Comparison of ENCODE assay signal across 23 cellular contexts in the genomic region with DNA sequence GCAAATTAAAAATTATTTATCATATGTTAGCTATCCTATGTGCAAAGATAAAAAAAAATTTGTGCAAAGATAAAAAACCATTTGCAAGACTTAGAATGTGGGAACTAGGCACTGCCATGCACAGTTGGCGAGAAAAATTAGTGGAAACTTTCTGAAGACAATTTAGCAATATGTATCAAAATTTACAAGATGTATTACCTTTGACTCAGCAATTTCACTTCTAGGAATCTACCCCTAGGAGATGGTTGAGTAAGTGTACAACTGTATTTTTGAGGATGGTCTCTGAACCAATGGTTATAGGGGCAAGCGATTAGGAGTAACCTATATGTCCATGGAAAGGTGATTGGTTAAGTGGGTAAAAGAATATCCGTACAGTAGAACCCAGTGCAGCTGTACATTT.
"Had no signal": no experiment of that assay in that cellular context is flagged by ENCODE, and none has a peak within 500 bp of the region (broad histone marks: within the 10 kb centered on the region; RNA-seq: fewer than 3 reads in every experiment).

No MANE protein-coding gene starts in this region.

- H3K36me3 Mint-ChIP-seq: memory B cell; natural killer cell; stimulated activated effector memory CD8-positive, alpha-beta T cell treated with anti-CD3 and anti-CD28 coated beads, Interleukin-12 subunit alpha, Interleukin-12 subunit beta, amount 100 ng/mL, for 72 hours had no signal

- H2AFZ ChIP-seq: hepatocyte had no signal

- H3K4me3 Mint-ChIP-seq: effector memory CD8-positive, alpha-beta T cell; memory B cell; natural killer cell; neural crest cell; stimulated activated effector memory CD8-positive, alpha-beta T cell treated with anti-CD3 and anti-CD28 coated beads, Interleukin-12 subunit alpha, Interleukin-12 subunit beta, amount 100 ng/mL, for 72 hours had no signal

- H3K27ac Mint-ChIP-seq: effector memory CD8-positive, alpha-beta T cell; memory B cell; natural killer cell; stimulated activated effector memory CD8-positive, alpha-beta T cell treated with anti-CD3 and anti-CD28 coated beads, Interleukin-12 subunit alpha, Interleukin-12 subunit beta, amount 100 ng/mL, for 72 hours had no signal

- H3K4me1 Mint-ChIP-seq: memory B cell, natural killer cell had no signal

- H3K4me3 ChIP-seq: hepatocyte, lung, ovary, psoas muscle, sigmoid colon, stomach, thyroid gland, vagina had no signal

- DNase-seq: cortex of kidney; effector memory CD8-positive, alpha-beta T cell; head of caudate nucleus; kidney; natural killer cell; ovary; posterior cingulate gyrus; psoas muscle; right cardiac atrium; sigmoid colon; stimulated activated CD4-positive, alpha-beta T cell treated with anti-CD3 and anti-CD28 coated beads, Interleukin-2, amount 100 ng/mL, for 24 hours; stimulated activated CD4-positive, alpha-beta T cell treated with anti-CD3 and anti-CD28 coated beads, Interleukin-4, amount 100 ng/mL, for 24 hours; stimulated activated naive CD4-positive, alpha-beta T cell treated with Interleukin-2 at 50 U/mL for 16 hours; stomach; thyroid gland; trophoblast cell had no signal

- ATAC-seq: effector memory CD8-positive, alpha-beta T cell; left lobe of liver; natural killer cell; psoas muscle; right cardiac atrium had no signal

- H3K4me2 ChIP-seq: hepatocyte had no signal

- H3K27me3 ChIP-seq: hepatocyte, ovary, sigmoid colon, stomach, thyroid gland, vagina had no signal

- H3K9me3 ChIP-seq: ovary, psoas muscle, sigmoid colon, stomach, thyroid gland, vagina had no signal

- H3K36me3 ChIP-seq: ovary, sigmoid colon, stomach, thyroid gland, vagina had no signal

- H3K79me2 ChIP-seq: hepatocyte had no signal

- H3K9me3 Mint-ChIP-seq: effector memory CD8-positive, alpha-beta T cell; memory B cell; natural killer cell; neural crest cell; stimulated activated effector memory CD8-positive, alpha-beta T cell treated with anti-CD3 and anti-CD28 coated beads, Interleukin-12 subunit alpha, Interleukin-12 subunit beta, amount 100 ng/mL, for 72 hours had no signal

- H3K27ac ChIP-seq: hepatocyte, ovary, psoas muscle, sigmoid colon, stomach, thyroid gland, vagina had no signal
